In the genomic region with DNA sequence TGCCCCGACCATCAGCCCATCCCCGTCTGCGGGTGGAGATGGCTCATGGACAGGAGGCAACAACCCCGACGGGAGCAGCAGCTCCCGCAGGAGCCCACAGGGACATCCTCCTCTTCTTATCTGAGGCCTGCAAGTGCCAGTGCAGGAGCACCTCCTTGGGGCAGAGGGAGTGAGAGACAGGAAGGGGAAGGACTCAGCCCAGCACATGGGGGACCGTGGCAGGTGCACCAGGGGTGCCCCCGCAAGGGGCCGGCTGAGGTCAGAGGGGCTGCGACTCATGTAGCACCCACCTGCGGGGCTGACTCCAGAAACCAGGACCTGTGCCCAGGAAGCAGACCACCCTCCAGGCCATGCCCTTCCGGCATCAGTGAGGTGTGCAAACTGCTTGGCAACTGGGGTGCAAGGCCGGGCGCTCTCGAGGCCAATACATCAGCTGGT, we compare ENCODE assay signal across 17 cellular contexts.
"Had no signal": no experiment of that assay in that cellular context is flagged by ENCODE, and none has a peak within 500 bp of the region (broad histone marks: within the 10 kb centered on the region; RNA-seq: fewer than 3 reads in every experiment).

No MANE protein-coding gene starts in this region.

- H3K79me2 ChIP-seq: parathyroid adenoma had no signal

- H3K27ac Mint-ChIP-seq: activated CD4-positive, alpha-beta memory T cell treated with anti-CD3 and anti-CD28 coated beads, Interleukin-2, amount 10 ng/mL, durations not matched to agents 7 days and 5 days; activated CD4-positive, alpha-beta T cell treated with anti-CD3 and anti-CD28 coated beads, Interleukin-2, amount 10 ng/mL, durations not matched to agents 24 days and 14 days; activated naive CD8-positive, alpha-beta T cell treated with anti-CD3 and anti-CD28 coated beads, Interleukin-2, amount 50 U/mL, for 24 hours; activated T-cell treated with anti-CD3 and anti-CD28 coated beads, Interleukin-2, amount 50 U/mL, for 72 hours; dendritic cell treated with granulocyte-macrophage colony-stimulating factor and Interleukin-4, amounts not matched to agents 40 ng/mL and 50 ng/mL, for 4 days; natural killer cell treated with Interleukin-12 subunit alpha and Interleukin-12 subunit beta and Interleukin-15 and Interleukin-18, amount 100 ng/mL, for 72 hours; stimulated activated effector memory CD8-positive, alpha-beta T cell treated with anti-CD3 and anti-CD28 coated beads, Interleukin-12 subunit alpha, Interleukin-12 subunit beta, amount 100 ng/mL, for 72 hours; T-helper 1 cell treated with Interleukin-12 subunit alpha and Interleukin-12 subunit beta and Interleukin-4 antibody, amounts not matched to agents 30 μg/mL and 1 μg/mL, for 36 hours had no signal

- H3K4me3 ChIP-seq: left ventricle myocardium inferior, right lobe of liver, testis had no signal

- H3K9me3 ChIP-seq: left ventricle myocardium inferior, right lobe of liver, testis had no signal

- H3K4me1 Mint-ChIP-seq: activated CD4-positive, alpha-beta memory T cell treated with anti-CD3 and anti-CD28 coated beads, Interleukin-2, amount 10 ng/mL, durations not matched to agents 7 days and 5 days; activated CD4-positive, alpha-beta T cell treated with anti-CD3 and anti-CD28 coated beads, Interleukin-2, amount 10 ng/mL, durations not matched to agents 24 days and 14 days; activated naive CD8-positive, alpha-beta T cell treated with anti-CD3 and anti-CD28 coated beads, Interleukin-2, amount 50 U/mL, for 24 hours; stimulated activated effector memory CD8-positive, alpha-beta T cell treated with anti-CD3 and anti-CD28 coated beads, Interleukin-12 subunit alpha, Interleukin-12 subunit beta, amount 100 ng/mL, for 72 hours had no signal

- H3K27me3 ChIP-seq: foreskin keratinocyte, right lobe of liver, testis had no signal

- H2AFZ ChIP-seq: parathyroid adenoma had no signal

- H3K36me3 ChIP-seq: left ventricle myocardium inferior, right lobe of liver had no signal

- ATAC-seq: activated CD4-positive, CD25-positive, alpha-beta regulatory T cell treated with anti-CD3 and anti-CD28 coated beads, Interleukin-2, amount 50 U/mL, for 24 hours; activated naive CD8-positive, alpha-beta T cell treated with anti-CD3 and anti-CD28 coated beads, Interleukin-2, amount 50 U/mL, for 24 hours; natural killer cell treated with Interleukin-12 subunit alpha and Interleukin-12 subunit beta and Interleukin-15 and Interleukin-18, amount 100 ng/mL, for 72 hours; stimulated activated effector memory CD8-positive, alpha-beta T cell treated with anti-CD3 and anti-CD28 coated beads, Interleukin-12 subunit alpha, Interleukin-12 subunit beta, amount 100 ng/mL, for 72 hours had no signal

- H3K36me3 Mint-ChIP-seq: brain; mesothelial cell of epicardium; natural killer cell treated with Interleukin-12 subunit alpha and Interleukin-12 subunit beta and Interleukin-15 and Interleukin-18, amount 100 ng/mL, for 72 hours; stimulated activated effector memory CD8-positive, alpha-beta T cell treated with anti-CD3 and anti-CD28 coated beads, Interleukin-12 subunit alpha, Interleukin-12 subunit beta, amount 100 ng/mL, for 72 hours had no signal

- H3K9me3 Mint-ChIP-seq: activated CD4-positive, alpha-beta T cell treated with anti-CD3 and anti-CD28 coated beads, Interleukin-2, amount 10 ng/mL, durations not matched to agents 24 days and 14 days; activated naive CD8-positive, alpha-beta T cell treated with anti-CD3 and anti-CD28 coated beads, Interleukin-2, amount 50 U/mL, for 24 hours; activated T-cell treated with anti-CD3 and anti-CD28 coated beads, Interleukin-2, amount 50 U/mL, for 72 hours; dendritic cell treated with granulocyte-macrophage colony-stimulating factor and Interleukin-4, amounts not matched to agents 40 ng/mL and 50 ng/mL, for 4 days; mesothelial cell of epicardium; natural killer cell treated with Interleukin-12 subunit alpha and Interleukin-12 subunit beta and Interleukin-15 and Interleukin-18, amount 100 ng/mL, for 72 hours; T-helper 1 cell treated with Interleukin-12 subunit alpha and Interleukin-12 subunit beta and Interleukin-4 antibody, amounts not matched to agents 30 μg/mL and 1 μg/mL, for 36 hours had no signal

- H3K4me1 ChIP-seq: foreskin keratinocyte, left ventricle myocardium inferior, parathyroid adenoma, right lobe of liver, testis had no signal

- H3K9ac ChIP-seq: parathyroid adenoma had no signal

- H3K4me3 Mint-ChIP-seq: activated CD4-positive, alpha-beta memory T cell treated with anti-CD3 and anti-CD28 coated beads, Interleukin-2, amount 10 ng/mL, durations not matched to agents 7 days and 5 days; activated CD4-positive, alpha-beta T cell treated with anti-CD3 and anti-CD28 coated beads, Interleukin-2, amount 10 ng/mL, durations not matched to agents 24 days and 14 days; activated naive CD8-positive, alpha-beta T cell treated with anti-CD3 and anti-CD28 coated beads, Interleukin-2, amount 50 U/mL, for 24 hours; activated T-cell treated with anti-CD3 and anti-CD28 coated beads, Interleukin-2, amount 50 U/mL, for 72 hours; brain; dendritic cell treated with granulocyte-macrophage colony-stimulating factor and Interleukin-4, amounts not matched to agents 40 ng/mL and 50 ng/mL, for 4 days; mesothelial cell of epicardium; natural killer cell treated with Interleukin-12 subunit alpha and Interleukin-12 subunit beta and Interleukin-15 and Interleukin-18, amount 100 ng/mL, for 72 hours; stimulated activated effector memory CD8-positive, alpha-beta T cell treated with anti-CD3 and anti-CD28 coated beads, Interleukin-12 subunit alpha, Interleukin-12 subunit beta, amount 100 ng/mL, for 72 hours; T-helper 1 cell treated with Interleukin-12 subunit alpha and Interleukin-12 subunit beta and Interleukin-4 antibody, amounts not matched to agents 30 μg/mL and 1 μg/mL, for 36 hours had no signal

- DNase-seq: effector CD4-positive, alpha-beta T cell had no signal

- H3K27ac ChIP-seq: foreskin keratinocyte, left ventricle myocardium inferior, parathyroid adenoma, right lobe of liver, testis had no signal

- H3K27me3 Mint-ChIP-seq: activated CD4-positive, alpha-beta memory T cell treated with anti-CD3 and anti-CD28 coated beads, Interleukin-2, amount 10 ng/mL, durations not matched to agents 7 days and 5 days; activated CD4-positive, alpha-beta T cell treated with anti-CD3 and anti-CD28 coated beads, Interleukin-2, amount 10 ng/mL, durations not matched to agents 24 days and 14 days; activated naive CD8-positive, alpha-beta T cell treated with anti-CD3 and anti-CD28 coated beads, Interleukin-2, amount 50 U/mL, for 24 hours; dendritic cell treated with granulocyte-macrophage colony-stimulating factor and Interleukin-4, amounts not matched to agents 40 ng/mL and 50 ng/mL, for 4 days; natural killer cell treated with Interleukin-12 subunit alpha and Interleukin-12 subunit beta and Interleukin-15 and Interleukin-18, amount 100 ng/mL, for 72 hours had no signal
